In genomic region chr7:122975341-122975740, GRCh38 we compare ENCODE assay signal across 22 cellular contexts. TPM values are rescaled to one million over a fixed set of nuclear protein-coding genes. Genes with fewer than 3 reads are reported as not detected.
DNase-seq lines count a peak whose midpoint lies in the region; ATAC-seq and TF ChIP-seq lines count a peak whose summit lies in the region.
"Had no signal": no experiment of that assay in that cellular context is flagged by ENCODE, and none has a peak within 500 bp of the region (broad histone marks: within the 10 kb centered on the region; RNA-seq: fewer than 3 reads in every experiment).

No MANE protein-coding gene starts in this region.

- H3K27ac ChIP-seq in HUES48 (ENCODE audit: low read depth, low read length), result peak overlapping the region; percentile 18
- no peak overlapping the region for H3K27ac ChIP-seq in lower lobe of right lung
- no peak overlapping the region for H3K27ac ChIP-seq in foreskin keratinocyte
- H3K27ac ChIP-seq: HL-60, KMS-11, ovary had no signal

- in situ Hi-C loops in SK-MEL-5 (cut with HindIII; ENCODE audit: low pct_unique_long_range_greater_than_20kb, low sequenced_read_pairs), result no loop called here

- intact Hi-C loops in lower lobe of right lung (cut with DNase I), result no loop called here

- TF ChIP-seq CTCF in kidney epithelial cell (IDR thresholded peaks at IDR 0.05; ENCODE audit: insufficient read depth, low read length, poor library complexity, severe bottlenecking), result no peak
- no peak for TF ChIP-seq CTCF in lower lobe of right lung (IDR thresholded peaks at IDR 0.05)
- no peak for TF ChIP-seq CTCF in foreskin keratinocyte (conservative IDR thresholded peaks at IDR 0.05)

- H3K36me3 ChIP-seq in HUES48 (ENCODE audit: control insufficient read depth, insufficient read depth, low read length), result no peaks in the 10 kb centered on the region
- H3K36me3 ChIP-seq in kidney epithelial cell (ENCODE audit: control insufficient read depth, insufficient read depth, low read length), result no peaks in the 10 kb centered on the region
- no peaks in the 10 kb centered on the region for H3K36me3 ChIP-seq in lower lobe of right lung
- H3K36me3 ChIP-seq: ovary had no signal

- no peaks in the 10 kb centered on the region for H3K9me3 ChIP-seq in HUES48 (ENCODE audit: control insufficient read depth, insufficient read depth, low read length)
- H3K9me3 ChIP-seq in lower lobe of right lung, result no peaks in the 10 kb centered on the region
- H3K9me3 ChIP-seq: ovary had no signal

- ATAC-seq in GM18867 (IDR thresholded peaks at IDR 0.05; ENCODE audit: unreplicated experiment), result peak; percentile 56
- ATAC-seq in lower lobe of right lung, result no peak
- no peak for ATAC-seq in foreskin keratinocyte
- ATAC-seq: left ventricle myocardium superior, Panc1 had no signal

- DNase-seq in SK-MEL-5 (ENCODE audit: low read depth, low spot score), result peak; percentile 87
- DNase-seq in kidney epithelial cell (ENCODE audit: low read depth), result peak; percentile 9
- DNase-seq in NCI-H1417 (lab: John Stamatoyannopoulos, UW), result no peak
- DNase-seq in lower lobe of right lung, result no peak
- no peak for DNase-seq in foreskin keratinocyte
- DNase-seq: activated CD4-positive, alpha-beta memory T cell treated with anti-CD3 and anti-CD28 coated beads for 36 hours; activated naive CD8-positive, alpha-beta T cell treated with anti-CD3 and anti-CD28 coated beads for 36 hours; activated T-cell treated with anti-CD3 and anti-CD28 coated beads, Interleukin-2, amount 50 U/mL, for 24 hours; effector CD8-positive, alpha-beta T cell; left ventricle myocardium superior; NCI-H187 treated with DMSO at 0.1 percent for 48 hours; NCI-H524; ovary; stimulated activated CD4-positive, alpha-beta T cell treated with anti-CD3 and anti-CD28 coated beads, Interleukin-4, amount 100 ng/mL, for 24 hours; stimulated activated CD8-positive, alpha-beta memory T cell treated with anti-CD3 and anti-CD28 coated beads, Interleukin-4, amount 100 ng/mL, for 48 hours had no signal

- H3K4me3 ChIP-seq in HUES48 (ENCODE audit: low read depth, low read length) (no peak overlapping the region), kidney epithelial cell (ENCODE audit: low read depth, low read length) (no peak overlapping the region), lower lobe of right lung (no peak overlapping the region)
- H3K4me3 ChIP-seq: ovary had no signal

- H3K4me1 ChIP-seq in HUES48 (ENCODE audit: control insufficient read depth, insufficient read depth, low read length) (peaks cover 4% of the 10 kb centered on the region; the same call in 1 of the 2 replicates), lower lobe of right lung (no peaks in the 10 kb centered on the region), foreskin keratinocyte (no peaks in the 10 kb centered on the region)

- no peaks in the 10 kb centered on the region for H3K27me3 ChIP-seq in HUES48 (ENCODE audit: control insufficient read depth, insufficient read depth, low read length)
- no peaks in the 10 kb centered on the region for H3K27me3 ChIP-seq in kidney epithelial cell (ENCODE audit: control insufficient read depth, insufficient read depth, low read length)
- no peaks in the 10 kb centered on the region for H3K27me3 ChIP-seq in lower lobe of right lung (ENCODE audit: low read depth)
- H3K27me3 ChIP-seq in foreskin keratinocyte, result no peaks in the 10 kb centered on the region
- H3K27me3 ChIP-seq: ovary had no signal

- no peak overlapping the region for H3K9ac ChIP-seq in HUES48 (ENCODE audit: low read depth, low read length)
- H3K9ac ChIP-seq: KMS-11 had no signal

RNA-seq across cellular contexts. Expression of gene TAS2R16, which starts 20.2 kb away (rescaled TPM):
- total RNA-seq in SK-MEL-5 (2014; rRNA removed; shearing (Covaris generic)), result not detected in 2 replicates
- polyA plus RNA-seq in SK-MEL-5 (2015; cell fraction: cytosol; rRNA removed), result not detected in 2 replicates
- polyA plus RNA-seq in SK-MEL-5 (2015; cell fraction: nucleus; rRNA removed), result not detected in 2 replicates
- total RNA-seq in kidney epithelial cell (not detected in 2 replicates), lower lobe of right lung (not detected), foreskin keratinocyte (not detected in 2 replicates)
- not detected in 2 replicates for polyA plus RNA-seq in foreskin keratinocyte
- total RNA-seq: activated CD4-positive, alpha-beta memory T cell treated with anti-CD3 and anti-CD28 coated beads for 36 hours; activated naive CD8-positive, alpha-beta T cell treated with anti-CD3 and anti-CD28 coated beads for 36 hours; left ventricle myocardium superior; ovary; skeletal muscle tissue; temporal lobe had no signal
- polyA plus RNA-seq: ovary had no signal

Comparison
In these comparisons a context has a peak if more than half of its experiments do, and no peak if none do; other contexts are left out.
1. DNase-seq: peak in SK-MEL-5 (single experiment) and kidney epithelial cell (single experiment); none in NCI-H1417 (0 of 3), lower lobe of right lung (single experiment) and foreskin keratinocyte (0 of 2).